ENCODE assay signal across 1 cellular context in the genomic region with DNA sequence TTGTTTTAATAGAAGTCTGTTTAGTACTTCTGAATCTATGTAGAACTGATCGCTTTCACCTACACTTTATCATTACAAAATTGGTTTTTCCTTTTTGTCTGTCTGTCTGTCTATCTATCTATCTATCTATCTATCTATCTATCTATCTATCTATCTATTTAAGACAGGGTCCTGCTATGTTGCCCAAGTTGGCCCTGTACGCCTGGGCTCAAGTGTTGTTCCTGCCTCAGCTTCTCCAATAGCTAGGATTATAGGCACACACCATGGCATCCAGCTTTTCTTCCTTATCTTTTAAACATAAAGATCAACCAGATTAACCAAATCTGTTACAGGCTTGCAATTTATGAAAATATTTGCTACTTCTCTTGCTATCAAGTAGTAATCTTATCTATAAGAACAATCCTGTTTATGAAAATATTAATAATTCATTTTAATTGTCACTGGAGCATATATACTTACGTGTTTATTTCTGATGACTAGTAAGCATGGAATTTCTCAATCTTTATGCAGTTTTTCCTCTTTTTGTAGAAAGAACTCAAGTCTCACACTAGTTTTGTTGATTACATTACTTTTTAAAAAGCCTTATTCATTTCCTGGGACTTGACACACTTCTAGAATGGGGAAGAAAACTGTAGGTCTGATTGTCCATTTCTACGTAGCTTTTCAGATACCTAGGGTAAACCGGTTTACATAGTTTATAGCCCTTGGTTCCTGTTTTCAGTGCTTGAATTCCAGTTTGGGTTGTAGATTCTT.
TF ChIP-seq lines count a peak whose summit lies in the region.

No MANE protein-coding gene starts in this region.

TF ChIP-seq in HEK293, 187 proteins besides CTCF, POLR2A, EP300 and RAD21 (continued from another document):
- TF ChIP-seq PRDM6 (tag by site-specific recombination; IDR thresholded peaks at IDR 0.05) (0 out of 2 replicates have a peak, but pooled peaks have one; percentile 12), ZNF555 (tag by site-specific recombination; conservative IDR thresholded peaks at IDR 0.05) (no peak), YY1 (tag by site-specific recombination; IDR thresholded peaks at IDR 0.05) (no peak)
